In the genomic region with DNA sequence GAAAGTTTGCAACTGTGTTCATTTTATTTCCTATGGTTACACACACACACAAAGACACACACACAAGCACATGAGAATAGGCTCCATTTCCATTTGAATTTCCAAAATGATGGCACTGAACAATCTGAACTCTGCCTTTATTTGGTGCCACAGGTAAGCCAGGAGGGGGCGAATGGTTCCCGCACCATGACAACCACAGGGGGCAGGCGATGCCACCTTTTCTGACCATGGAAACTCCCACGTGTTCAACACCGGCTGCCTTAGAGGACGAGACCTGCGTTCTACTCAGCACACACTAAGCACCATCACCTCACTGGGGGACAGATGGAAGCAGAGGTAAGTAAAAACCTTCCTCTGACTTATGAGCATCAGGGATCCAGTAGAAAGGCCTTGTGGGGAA, we compare ENCODE assay signal across 15 cellular contexts.
A peak's percentile ranks its signal among the peaks of the same experiment; 100 is the strongest.
DNase-seq lines count a peak whose midpoint lies in the region; ATAC-seq and TF ChIP-seq lines count a peak whose summit lies in the region.
"Had no signal": no experiment of that assay in that cellular context is flagged by ENCODE, and none has a peak within 500 bp of the region (broad histone marks: within the 10 kb centered on the region; RNA-seq: fewer than 3 reads in every experiment).

No MANE protein-coding gene starts in this region.

- no peak for ATAC-seq in RWPE2 (ENCODE audit: low read depth)
- ATAC-seq in GM18498 (IDR thresholded peaks at IDR 0.05; ENCODE audit: unreplicated experiment) = no peak
- no peak for ATAC-seq in CD8-positive, alpha-beta T cell
- no peak for ATAC-seq in HG02884 (IDR thresholded peaks at IDR 0.05; ENCODE audit: unreplicated experiment)
- ATAC-seq in GM21423 (IDR thresholded peaks at IDR 0.05; ENCODE audit: unreplicated experiment) = no peak

- H4K20me1 ChIP-seq in OCI-LY3 (ENCODE audit: insufficient read depth, low read length) = no peaks in the 10 kb centered on the region

- no peaks in the 10 kb centered on the region for H3K9me3 Mint-ChIP-seq in CD8-positive, alpha-beta T cell
- H3K9me3 Mint-ChIP-seq: CD4-positive, alpha-beta memory T cell had no signal

- CTCF ChIA-PET in CD8-positive, alpha-beta T cell (lab: Charles Lee) = no interaction called here

- H3K4me2 ChIP-seq in OCI-LY3 (ENCODE audit: low read length) = no peak overlapping the region

- no peaks in the 10 kb centered on the region for H3K36me3 Mint-ChIP-seq in CD8-positive, alpha-beta T cell
- H3K36me3 Mint-ChIP-seq: CD4-positive, alpha-beta memory T cell had no signal

- H3K27ac Mint-ChIP-seq in CD8-positive, alpha-beta T cell = no peak overlapping the region
- H3K27ac Mint-ChIP-seq: CD4-positive, alpha-beta memory T cell had no signal

- H3K4me1 ChIP-seq in OCI-LY3 (ENCODE audit: low read length) (peaks cover 8% of the 10 kb centered on the region), RWPE2 (ENCODE audit: insufficient read depth, poor library complexity, severe bottlenecking) (no peaks in the 10 kb centered on the region)
- no peaks in the 10 kb centered on the region for H3K4me1 ChIP-seq in CD8-positive, alpha-beta T cell (ENCODE audit: insufficient read depth, low read length)
- H3K4me1 ChIP-seq: Caco-2 had no signal

- no peaks in the 10 kb centered on the region for H3K79me2 ChIP-seq in OCI-LY3 (ENCODE audit: low read length)

- H3K27ac ChIP-seq in OCI-LY3 (ENCODE audit: low read length) (no peak overlapping the region), RWPE2 (ENCODE audit: poor library complexity, severe bottlenecking) (no peak overlapping the region)
- H3K27ac ChIP-seq in CD8-positive, alpha-beta T cell (ENCODE audit: low read depth, low read length) = no peak overlapping the region
- H3K27ac ChIP-seq: GM23248 had no signal

- H3K36me3 ChIP-seq in OCI-LY3 (replicated peaks; ENCODE audit: low read depth, low read length) (no peaks in the 10 kb centered on the region), RWPE2 (ENCODE audit: low read depth) (no peaks in the 10 kb centered on the region)
- no peaks in the 10 kb centered on the region for H3K36me3 ChIP-seq in CD8-positive, alpha-beta T cell (ENCODE audit: insufficient read depth, low read length)

- no peak for DNase-seq in LNCaP clone FGC (ENCODE audit: low read depth)
- DNase-seq in RWPE2 (ENCODE audit: low spot score) = no peak
- DNase-seq in CD8-positive, alpha-beta T cell = no peak
- DNase-seq: C1 segment of cervical spinal cord; Caco-2; CD4-positive, alpha-beta memory T cell; DMS153; DND-41; GM23248; H7; HCEC 1CT had no signal

- no peak overlapping the region for H3K4me3 ChIP-seq in LNCaP clone FGC (ENCODE audit: low read depth, low read length)
- no peak overlapping the region for H3K4me3 ChIP-seq in OCI-LY3 (ENCODE audit: low read length)
- no peak overlapping the region for H3K4me3 ChIP-seq in RWPE2 (ENCODE audit: severe bottlenecking)
- no peak overlapping the region for H3K4me3 ChIP-seq in CD8-positive, alpha-beta T cell (ENCODE audit: low read depth, low read length)
- H3K4me3 ChIP-seq: GM23248 had no signal

- TF ChIP-seq CTCF in LNCaP clone FGC (IDR thresholded peaks at IDR 0.05; ENCODE audit: control insufficient read depth, extremely low read depth, insufficient read depth) (peak; percentile 34; the same call in 1 of the 2 replicates), OCI-LY3 (IDR thresholded peaks at IDR 0.05; ENCODE audit: low read depth, low read length) (peak; percentile 38), RWPE2 (IDR thresholded peaks at IDR 0.05; ENCODE audit: poor library complexity, severe bottlenecking) (peak; percentile 33)
- TF ChIP-seq CTCF in CD8-positive, alpha-beta T cell (IDR thresholded peaks at IDR 0.05) = no peak

- H3K9me3 ChIP-seq in OCI-LY3 (ENCODE audit: insufficient read depth, low read length) = no peaks in the 10 kb centered on the region
- no peaks in the 10 kb centered on the region for H3K9me3 ChIP-seq in RWPE2 (ENCODE audit: severe bottlenecking)
- H3K9me3 ChIP-seq in CD8-positive, alpha-beta T cell (ENCODE audit: low read length) = no peaks in the 10 kb centered on the region
- H3K9me3 ChIP-seq: Caco-2 had no signal

- no peak overlapping the region for H2AFZ ChIP-seq in OCI-LY3 (ENCODE audit: low read depth, low read length)
- H2AFZ ChIP-seq: GM23248 had no signal

- H3K4me1 Mint-ChIP-seq in CD8-positive, alpha-beta T cell (ENCODE audit: low read depth) = no peaks in the 10 kb centered on the region
- H3K4me1 Mint-ChIP-seq: CD4-positive, alpha-beta memory T cell had no signal

- H3K9ac ChIP-seq in OCI-LY3 (ENCODE audit: low read length) = no peak overlapping the region
- H3K9ac ChIP-seq: GM23248 had no signal

- no peaks in the 10 kb centered on the region for H3K27me3 Mint-ChIP-seq in CD8-positive, alpha-beta T cell (ENCODE audit: low read depth)
- H3K27me3 Mint-ChIP-seq: CD4-positive, alpha-beta memory T cell had no signal

- no peak overlapping the region for H3K4me3 Mint-ChIP-seq in CD8-positive, alpha-beta T cell
- H3K4me3 Mint-ChIP-seq: CD4-positive, alpha-beta memory T cell had no signal

- POLR2A ChIA-PET in CD8-positive, alpha-beta T cell (lab: Charles Lee) = no interaction called here

- H3K27me3 ChIP-seq in OCI-LY3 (ENCODE audit: low read depth, low read length) = no peaks in the 10 kb centered on the region
- no peaks in the 10 kb centered on the region for H3K27me3 ChIP-seq in RWPE2 (ENCODE audit: insufficient read depth, poor library complexity, severe bottlenecking)
- no peaks in the 10 kb centered on the region for H3K27me3 ChIP-seq in CD8-positive, alpha-beta T cell (ENCODE audit: insufficient read depth, low read length)

- intact Hi-C loops in CD8-positive, alpha-beta T cell (cut with DNase I, micrococcal nuclease) = no loop called here
